ENCODE assay signal across 8 cellular contexts in the genomic region with DNA sequence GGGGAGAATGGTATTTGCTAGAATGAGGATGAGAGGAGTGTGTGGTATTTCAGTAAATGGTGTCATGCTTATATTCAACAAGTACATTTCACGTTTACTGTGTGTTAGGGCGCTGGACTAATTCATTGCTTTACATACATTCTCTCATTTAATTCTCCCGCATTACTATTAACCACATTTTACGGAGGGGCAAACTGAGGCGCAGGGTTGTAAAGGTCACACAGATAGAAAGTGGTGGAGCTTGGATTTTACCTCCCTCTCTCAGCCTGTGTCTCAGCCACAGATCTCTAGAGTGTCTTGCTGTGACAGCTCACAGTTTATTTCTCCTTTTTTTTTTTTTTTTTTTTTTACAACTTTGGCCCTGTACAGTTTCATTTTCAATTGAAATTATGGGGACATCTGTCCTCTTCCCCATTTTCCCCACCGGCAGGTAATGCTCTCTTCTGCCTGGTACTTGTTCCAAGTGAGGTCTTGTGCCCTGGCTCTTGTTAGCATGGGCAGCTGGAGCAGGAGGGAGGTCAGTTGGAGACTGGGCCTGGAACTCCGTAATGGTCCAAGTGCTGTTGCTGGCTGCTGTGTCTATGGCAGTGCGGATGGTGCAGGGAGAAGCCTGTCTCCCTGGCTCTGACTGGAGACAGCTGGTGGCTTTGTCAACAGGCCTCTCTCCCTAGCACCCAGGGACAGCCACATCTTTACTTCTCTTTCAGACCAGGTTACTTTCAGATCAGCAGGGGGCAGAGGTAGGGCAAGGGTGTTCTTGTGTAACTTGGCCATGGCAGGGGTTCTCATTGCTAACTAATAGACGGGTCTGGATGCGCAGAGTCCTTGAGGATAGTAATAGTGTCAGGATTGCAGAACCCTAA. TPM values are rescaled to one million over a fixed set of nuclear protein-coding genes. Genes with fewer than 3 reads are reported as not detected.
DNase-seq lines count a peak whose midpoint lies in the region; ATAC-seq, FAIRE-seq and TF ChIP-seq lines count a peak whose summit lies in the region.

No MANE protein-coding gene starts in this region.

- TF ChIP-seq POLR2A in H1 (IDR thresholded peaks at IDR 0.05; ENCODE audit: control extremely low read depth in 1 of 2, low read depth in 2 of 2, low read length in 2 of 2) = no peak

- H3K79me1 ChIP-seq in H1 (ENCODE audit: low read depth, low read length) = peaks cover 30% of the 10 kb centered on the region
- peaks cover 16% of the 10 kb centered on the region for H3K79me1 ChIP-seq in mesendoderm (ENCODE audit: low read length)

- no peak overlapping the region for H2AFZ ChIP-seq in H1 (ENCODE audit: low read length)

- H4K8ac ChIP-seq in H1 (ENCODE audit: extremely low read depth, insufficient read depth, low read length) (no peak overlapping the region), mesendoderm (ENCODE audit: low read depth, low read length) (no peak overlapping the region)

- peak overlapping the region in 1 of 4 experiments; percentile 43; a peak in 1 of 7 replicates for H3K9ac ChIP-seq in H1 (replicated peaks in 1 of 4; ENCODE audit: extremely low read depth in 1 of 4, low read depth in 3 of 4, low read length in 3 of 4)
- peak overlapping the region; percentile 96 for H3K9ac ChIP-seq in mesendoderm (ENCODE audit: low read length)

- H3K56ac ChIP-seq in H1 (replicated peaks; ENCODE audit: insufficient read length, low read depth, low read length) = no peak overlapping the region
- H3K56ac ChIP-seq in mesendoderm (ENCODE audit: low read length) = peak overlapping the region; percentile 97

- H2BK120ac ChIP-seq in H1 (replicated peaks; ENCODE audit: low read depth, low read length) (no peak overlapping the region), mesendoderm (ENCODE audit: low read depth, low read length) (no peak overlapping the region)

- ATAC-seq in GM21786 (IDR thresholded peaks at IDR 0.05; ENCODE audit: unreplicated experiment) = peak; percentile 32

- H3K4ac ChIP-seq in H1 (replicated peaks; ENCODE audit: insufficient read length, low read depth, low read length) = peak overlapping the region; percentile 58
- H3K4ac ChIP-seq in mesendoderm (ENCODE audit: low read depth, low read length) = no peak overlapping the region

- H3K27me3 ChIP-seq in H1 (replicated peaks in 1 of 4; ENCODE audit: control insufficient read depth in 3 of 4, extremely low read depth in 1 of 4, insufficient read depth in 3 of 4, low read length in 3 of 4) (no peaks in the 10 kb centered on the region), mesendoderm (ENCODE audit: insufficient read depth, low read length, poor library complexity) (no peaks in the 10 kb centered on the region)

- no peak overlapping the region for H3K14ac ChIP-seq in H1 (ENCODE audit: insufficient read length)

- peaks cover 10 to 23% of the 10 kb centered on the region in 2 experiments for H4K20me1 ChIP-seq in H1 (replicated peaks in 1 of 2; ENCODE audit: control insufficient read depth in 1 of 2, insufficient read depth in 2 of 2, low read length in 2 of 2)

- peak overlapping the region; percentile 62; the same call in 1 of the 2 replicates for H2BK5ac ChIP-seq in H1 (ENCODE audit: low read depth, low read length)
- no peak overlapping the region for H2BK5ac ChIP-seq in mesendoderm (ENCODE audit: low read length)

- H3K18ac ChIP-seq in H1 (ENCODE audit: extremely low read depth, low read length) (no peak overlapping the region), mesendoderm (ENCODE audit: low read length) (no peak overlapping the region)

- no peak overlapping the region for H2BK12ac ChIP-seq in H1 (ENCODE audit: low read depth, low read length)

- no peak overlapping the region; the same call in 1 of the 2 replicates for H2AK5ac ChIP-seq in H1 (ENCODE audit: low read depth, low read length)
- H2AK5ac ChIP-seq in mesendoderm (ENCODE audit: low read length) = no peak overlapping the region

- no peak for FAIRE-seq in H1 (lab: Jason Lieb, UNC)

- H2BK15ac ChIP-seq in H1 (ENCODE audit: low read length) = peak overlapping the region; percentile 88
- no peak overlapping the region for H2BK15ac ChIP-seq in mesendoderm (replicated peaks; ENCODE audit: low read depth)

- peaks cover 3% of the 10 kb centered on the region; the same call in 1 of the 2 replicates for H3K23me2 ChIP-seq in H1 (ENCODE audit: low read depth, low read length)

- H3K4me3 ChIP-seq in H1 (ENCODE audit: extremely low read depth in 1 of 4, insufficient read depth in 2 of 4, low read depth in 3 of 4, low read length in 4 of 4) (peak overlapping the region; percentile 50 to 99 (median 74)), mesendoderm (ENCODE audit: low read length) (peak overlapping the region; percentile 82), urinary bladder (ENCODE audit: low read depth, low read length) (peak overlapping the region; percentile 89)

- no peak for TF ChIP-seq EP300 in H1 (IDR thresholded peaks at IDR 0.05; ENCODE audit: borderline replicate concordance in 1 of 2, low read depth in 2 of 2, low read length in 2 of 2)

- no peak overlapping the region for H3K27ac ChIP-seq in H1 (ENCODE audit: low read depth, low read length)
- peak overlapping the region; percentile 4 for H3K27ac ChIP-seq in mesendoderm (ENCODE audit: low read depth, low read length)
- H3K27ac ChIP-seq in urinary bladder (ENCODE audit: low read depth) = peak overlapping the region; percentile 87

- CTCF ChIA-PET in H1 (lab: Charles Lee; ENCODE audit: partially characterized antibody) = interaction anchor here (0.7 to 30.8 kb wide), 6 partner anchors 12 to 291 kb away, joined by 3 to 571 read pairs (median 6); a partner anchor contains a TSS

- no peak overlapping the region for H3K23ac ChIP-seq in H1 (ENCODE audit: insufficient read length)
- no peak overlapping the region for H3K23ac ChIP-seq in mesendoderm (ENCODE audit: low read length)

- TF ChIP-seq CTCF in H1 (IDR thresholded peaks at IDR 0.05; ENCODE audit: control extremely low read depth in 1 of 3, insufficient read depth in 1 of 3, low read depth in 1 of 3, low read length in 3 of 3) = no peak

- no peak overlapping the region for H2BK20ac ChIP-seq in H1 (ENCODE audit: low read length)

- H3K9me3 ChIP-seq in H1 (ENCODE audit: insufficient read depth in 2 of 2, low read depth in 1 of 2, low read length in 1 of 2) = no peaks in the 10 kb centered on the region

- WGBS in H1 (ENCODE audit: extremely low coverage in 1 of 2, insufficient coverage in 1 of 2, insufficient read length in 1 of 2, insufficient replicate concordance in 2 of 2, low coverage in 1 of 2, low lambda C conversion rate in 2 of 2, missing lambda C conversion rate in 1 of 2), 2 experiments = 85% methylated on average over 10 of the region's 10 CpGs; no CpG with 5 or more reads in 1 of the 2 experiments
- WGBS in mesendoderm (ENCODE audit: extremely low coverage, insufficient coverage, low lambda C conversion rate) = no CpG with 5 or more reads among the region's 10 CpGs
- WGBS in urinary bladder = 32% methylated on average over 10 of the region's 10 CpGs

- no peak overlapping the region for H4K5ac ChIP-seq in H1 (ENCODE audit: insufficient read length, low read depth, low read length)
- no peak overlapping the region for H4K5ac ChIP-seq in mesendoderm (ENCODE audit: low read length)

- H3K79me2 ChIP-seq in H1 (ENCODE audit: control insufficient read depth in 1 of 2, insufficient read depth in 2 of 2, low read length in 2 of 2) = peaks cover 21 to 56% of the 10 kb centered on the region in 2 experiments
- peaks cover 55% of the 10 kb centered on the region for H3K79me2 ChIP-seq in mesendoderm (ENCODE audit: control insufficient read depth, insufficient read depth, low read length)

- H3K36me3 ChIP-seq in H1 (ENCODE audit: control insufficient read depth in 2 of 4, insufficient read depth in 4 of 4, low read length in 3 of 4) (peaks cover 0 to 4% (median 0%) of the 10 kb centered on the region in 4 experiments; a peak in 1 of 8 replicates), mesendoderm (ENCODE audit: control insufficient read depth, insufficient read depth, low read length) (no peaks in the 10 kb centered on the region), urinary bladder (ENCODE audit: insufficient read depth) (no peaks in the 10 kb centered on the region)

- TF ChIP-seq RAD21 in H1 (IDR thresholded peaks at IDR 0.05 in 1 of 2, conservative IDR thresholded peaks at IDR 0.05 in 1 of 2; ENCODE audit: low read depth in 2 of 2, low read length in 2 of 2) = no peak

- H3K4me1 ChIP-seq in H1 (replicated peaks in 1 of 4; ENCODE audit: control insufficient read depth in 3 of 4, insufficient read depth in 4 of 4, low read length in 3 of 4) (peaks cover 18 to 48% (median 41%) of the 10 kb centered on the region in 4 experiments), mesendoderm (ENCODE audit: control insufficient read depth, low read depth, low read length) (peaks cover 30% of the 10 kb centered on the region), urinary bladder (ENCODE audit: insufficient read depth) (peaks cover 2% of the 10 kb centered on the region)

- H3K4me2 ChIP-seq in H1 (ENCODE audit: insufficient read depth in 1 of 2, low read depth in 2 of 2, low read length in 2 of 2) (peak overlapping the region; percentile 58 to 69), mesendoderm (ENCODE audit: low read length) (peak overlapping the region; percentile 14)

- peak overlapping the region; percentile 11 for H4K91ac ChIP-seq in H1 (replicated peaks; ENCODE audit: insufficient read length, low read length)

- DNase-seq in CD1c-positive myeloid dendritic cell (ENCODE audit: extremely low spot score) = peak; percentile 50
- peak; percentile 72 for DNase-seq in SIG-M5 treated with dmso at 0.1 percent for 504 hours (lab: John Stamatoyannopoulos, UW; ENCODE audit: unreplicated experiment)
- no peak for DNase-seq in H1 (ENCODE audit: low read depth in 1 of 2, low spot score in 2 of 2)
- DNase-seq in mesendoderm = no peak
- no peak for DNase-seq in NCI-H345 treated with DMSO at 0.1 percent for 48 hours (lab: John Stamatoyannopoulos, UW; ENCODE audit: unreplicated experiment)
- no peak for DNase-seq in NCI-H1436 treated with DMSO at 0.1 percent for 48 hours (lab: John Stamatoyannopoulos, UW)

- POLR2A ChIA-PET in H1 (lab: Charles Lee; ENCODE audit: partially characterized antibody) = interaction anchor here (0.9 to 12.0 kb wide), 15 partner anchors 9 to 198 kb away, joined by 3 to 122 read pairs (median 5); a partner anchor contains a TSS

RNA-seq across cellular contexts. Expression of a gene that starts 20.5 kb away (rescaled TPM):
- 70.1 and 72.0 TPM in 2 replicates for total RNA-seq in H1 (2021; fragmentation: NEBNext Ultra II Directional; extraction: Animal tissue kit (Norgen Biotek cat#: 25700))
- polyA plus RNA-seq in H1 (2011; rRNA removed) (27.0 and 37.7 TPM in 2 replicates), urinary bladder (37.5 TPM)
- polyA plus RNA-seq in H1 (2011; cell fraction: cytosol; rRNA removed) = 21.2 TPM
- polyA plus RNA-seq in H1 (2011; cell fraction: nucleus; rRNA removed) = 50.8 TPM
- 28.7 to 34.5 TPM (median 31.7 TPM) in 4 replicates for polyA plus RNA-seq in H1 (2012, experiment 1 of 2)
- 30.3 TPM for polyA plus RNA-seq in H1 (2012, experiment 2 of 2)
- polyA plus RNA-seq in H1 (2013, experiment 1 of 2) = 30.1 TPM
- polyA plus RNA-seq in H1 (2013, experiment 2 of 2) = 32.9 TPM
- 41.4 and 47.8 TPM in 2 replicates for polyA minus RNA-seq in H1 (2011; rRNA and poly(A)+ RNA removed)
- 32.1 TPM for polyA minus RNA-seq in H1 (2011; cell fraction: cytosol; rRNA and poly(A)+ RNA removed)
- polyA minus RNA-seq in H1 (2011; cell fraction: nucleus; rRNA and poly(A)+ RNA removed) = 37.9 TPM
- 36.0 TPM for polyA plus RNA-seq in mesendoderm (2013, experiment 1 of 2)
- 34.9 TPM for polyA plus RNA-seq in mesendoderm (2013, experiment 2 of 2)
- 27.1 TPM for total RNA-seq in urinary bladder

RNA-seq across cellular contexts. Expression of a gene that starts 37.9 kb away (rescaled TPM):
- 2,548 and 2,599 TPM in 2 replicates for total RNA-seq in H1 (2021; fragmentation: NEBNext Ultra II Directional; extraction: Animal tissue kit (Norgen Biotek cat#: 25700))
- polyA plus RNA-seq in H1 (2011; rRNA removed) (5,579 and 6,423 TPM in 2 replicates), urinary bladder (4,014 TPM)
- polyA plus RNA-seq in H1 (2011; cell fraction: cytosol; rRNA removed) = 6,153 TPM
- 2,076 TPM for polyA plus RNA-seq in H1 (2011; cell fraction: nucleus; rRNA removed)
- polyA plus RNA-seq in H1 (2012, experiment 1 of 2) = 3,315 to 4,827 TPM (median 4,072 TPM) in 4 replicates
- polyA plus RNA-seq in H1 (2012, experiment 2 of 2) = 7,349 TPM
- 3,849 TPM for polyA plus RNA-seq in H1 (2013, experiment 1 of 2)
- polyA plus RNA-seq in H1 (2013, experiment 2 of 2) = 4,074 TPM
- 913 and 940 TPM in 2 replicates for polyA minus RNA-seq in H1 (2011; rRNA and poly(A)+ RNA removed)
- polyA minus RNA-seq in H1 (2011; cell fraction: cytosol; rRNA and poly(A)+ RNA removed) = 455 TPM
- 375 TPM for polyA minus RNA-seq in H1 (2011; cell fraction: nucleus; rRNA and poly(A)+ RNA removed)
- 4,258 TPM for polyA plus RNA-seq in mesendoderm (2013, experiment 1 of 2)
- 4,342 TPM for polyA plus RNA-seq in mesendoderm (2013, experiment 2 of 2)
- total RNA-seq in urinary bladder = 2,233 TPM

Comparison
In these comparisons a context has a peak if more than half of its experiments do, and no peak if none do; other contexts are left out.
1. DNase-seq: peak in CD1c-positive myeloid dendritic cell (single experiment) and SIG-M5 treated with dmso at 0.1 percent for 504 hours (single experiment); none in H1 (0 of 2), mesendoderm (single experiment), NCI-H345 treated with DMSO at 0.1 percent for 48 hours (single experiment) and NCI-H1436 treated with DMSO at 0.1 percent for 48 hours (single experiment).
2. Peak in every context shown above with its lines, with median percentiles within 50 percentile points of each other: H3K4me3 ChIP-seq.